In genomic region chr11:66570117-66570825, GRCh38 we compare ENCODE assay signal across 31 cellular contexts. TPM values are rescaled to one million over a fixed set of nuclear protein-coding genes. Genes with fewer than 3 reads are reported as not detected.
A peak's percentile ranks its signal among the peaks of the same experiment; 100 is the strongest.
DNase-seq lines count a peak whose midpoint lies in the region; ATAC-seq, FAIRE-seq and TF ChIP-seq lines count a peak whose summit lies in the region.
"Had no signal": no experiment of that assay in that cellular context is flagged by ENCODE, and none has a peak within 500 bp of the region (broad histone marks: within the 10 kb centered on the region; RNA-seq: fewer than 3 reads in every experiment).

No MANE protein-coding gene starts in this region.

- peak overlapping the region; percentile 75 for H2AFZ ChIP-seq in neural progenitor cell (replicated peaks)

- no peaks in the 10 kb centered on the region for H3K79me2 ChIP-seq in neural progenitor cell (ENCODE audit: low read depth)

- H3K4me1 ChIP-seq in neural progenitor cell (peaks cover 16% of the 10 kb centered on the region), pancreas (peaks cover 0 to 4% (median 0%) of the 10 kb centered on the region in 3 donors)

- 37 to 39% methylated on average over 4 of the region's 4 CpGs for WGBS in pancreas, 2 donors

- H3K27me3 ChIP-seq in neural progenitor cell (no peaks in the 10 kb centered on the region), pancreas (no peaks in the 10 kb centered on the region)
- H3K27me3 ChIP-seq: brain microvascular endothelial cell, MG63 had no signal

- FAIRE-seq in pancreas (lab: Jason Lieb, UNC), result no peak

- no peaks in the 10 kb centered on the region for H3K36me3 ChIP-seq in neural progenitor cell
- H3K36me3 ChIP-seq in pancreas, result no peaks in the 10 kb centered on the region
- H3K36me3 ChIP-seq: brain microvascular endothelial cell, MG63, thoracic aorta had no signal

- intact Hi-C loops in MCF 10A (cut with micrococcal nuclease), result no loop called here
- intact Hi-C loops in pancreas (cut with DNase I), result no loop called here

- H3K4me3 Mint-ChIP-seq in T-cell (peak overlapping the region in 2 of 3 donors; percentile 16 to 31), glutamatergic neuron (ENCODE audit: unreplicated experiment) (peak overlapping the region; percentile 21), neural progenitor cell (peak overlapping the region; percentile 7), HFFc6 (no peak overlapping the region), MCF 10A (ENCODE audit: unreplicated experiment) (no peak overlapping the region)
- H3K4me3 Mint-ChIP-seq: activated CD4-positive, alpha-beta T cell treated with anti-CD3 and anti-CD28 coated beads, Interleukin-2, amount 10 ng/mL, durations not matched to agents 7 days and 5 days; activated naive CD8-positive, alpha-beta T cell treated with anti-CD3 and anti-CD28 coated beads, Interleukin-2, amount 50 U/mL, for 24 hours; natural killer cell; stimulated activated naive B cell treated with anti-CD40 and anti-IgM and Interleukin-4, amounts not matched to agents 10 μg/mL and 1 μg/mL and 100 μg/mL, for 72 hours had no signal

- no peak overlapping the region for H3K9ac ChIP-seq in neural progenitor cell

- H3K4me2 ChIP-seq in neural progenitor cell, result peak overlapping the region; percentile 33

- H3K36me3 Mint-ChIP-seq in T-cell (peaks cover 4% of the 10 kb centered on the region), glutamatergic neuron (ENCODE audit: unreplicated experiment) (peaks cover 15% of the 10 kb centered on the region), neural progenitor cell (peaks cover 3% of the 10 kb centered on the region), HFFc6 (ENCODE audit: low read depth) (0 out of 2 replicates have a peak, but pooled peaks cover 5% of the 10 kb centered on the region), MCF 10A (ENCODE audit: insufficient read depth, unreplicated experiment) (no peaks in the 10 kb centered on the region)
- H3K36me3 Mint-ChIP-seq: IgD-negative memory B cell; natural killer cell; stimulated activated naive B cell treated with anti-CD40 and anti-IgM and Interleukin-4, amounts not matched to agents 10 μg/mL and 1 μg/mL and 100 μg/mL, for 72 hours had no signal

- no TSS peak for BruUV-seq in MCF 10A (replicated peaks; lab: Mats Ljungman, UMichigan)

- H3K9me3 Mint-ChIP-seq in T-cell (no peaks in the 10 kb centered on the region), glutamatergic neuron (ENCODE audit: unreplicated experiment) (peaks cover 8% of the 10 kb centered on the region), neural progenitor cell (peaks cover 14% of the 10 kb centered on the region), HFFc6 (no peaks in the 10 kb centered on the region), MCF 10A (ENCODE audit: unreplicated experiment) (no peaks in the 10 kb centered on the region)
- H3K9me3 Mint-ChIP-seq: activated CD4-positive, alpha-beta T cell treated with anti-CD3 and anti-CD28 coated beads, Interleukin-2, amount 10 ng/mL, durations not matched to agents 7 days and 5 days; activated naive CD8-positive, alpha-beta T cell treated with anti-CD3 and anti-CD28 coated beads, Interleukin-2, amount 50 U/mL, for 24 hours; natural killer cell; stimulated activated naive B cell treated with anti-CD40 and anti-IgM and Interleukin-4, amounts not matched to agents 10 μg/mL and 1 μg/mL and 100 μg/mL, for 72 hours had no signal

- peaks cover 7 to 15% of the 10 kb centered on the region in 2 donors for H3K27me3 Mint-ChIP-seq in T-cell
- peaks cover 6% of the 10 kb centered on the region for H3K27me3 Mint-ChIP-seq in glutamatergic neuron (ENCODE audit: unreplicated experiment)
- H3K27me3 Mint-ChIP-seq in neural progenitor cell (ENCODE audit: insufficient read depth, low read depth), result peaks cover 14% of the 10 kb centered on the region
- H3K27me3 Mint-ChIP-seq in HFFc6 (ENCODE audit: insufficient read depth), result peaks cover 31% of the 10 kb centered on the region
- H3K27me3 Mint-ChIP-seq in MCF 10A (ENCODE audit: insufficient read depth, unreplicated experiment), result peaks cover 20% of the 10 kb centered on the region

- peaks cover 14% of the 10 kb centered on the region for H3F3A ChIP-seq in neural progenitor cell (ENCODE audit: low read depth)

- no peak for ATAC-seq in T-cell (replicated peaks in 1 of 4)
- ATAC-seq in HG02870 (IDR thresholded peaks at IDR 0.05; ENCODE audit: unreplicated experiment), result no peak
- no peak for ATAC-seq in pancreas
- ATAC-seq: activated naive CD8-positive, alpha-beta T cell treated with anti-CD3 and anti-CD28 coated beads, Interleukin-2, amount 50 U/mL, for 24 hours; left cardiac atrium; natural killer cell; PC-3; psoas muscle; stimulated activated naive B cell treated with anti-CD40 and anti-IgM and Interleukin-4, amounts not matched to agents 10 μg/mL and 1 μg/mL and 100 μg/mL, for 72 hours had no signal

- H3K4me3 ChIP-seq in neural progenitor cell, result no peak overlapping the region
- H3K4me3 ChIP-seq in pancreas, result no peak overlapping the region
- H3K4me3 ChIP-seq: MG63, psoas muscle, skin epidermis, thoracic aorta had no signal

- peak; percentile 22 for DNase-seq in EH (ENCODE audit: low read depth)
- DNase-seq in T-cell, result no peak
- DNase-seq in glutamatergic neuron, result no peak
- DNase-seq in neural progenitor cell (ENCODE audit: low spot score), result peak; percentile 69
- no peak for DNase-seq in HFFc6
- DNase-seq in MCF 10A (ENCODE audit: unreplicated experiment), result no peak
- no peak for DNase-seq in pancreas
- DNase-seq: activated CD4-positive, alpha-beta T cell treated with anti-CD3 and anti-CD28 coated beads, Interleukin-2, amount 10 ng/mL, durations not matched to agents 7 days and 5 days; activated CD8-positive, alpha-beta memory T cell treated with anti-CD3 and anti-CD28 coated beads, Interleukin-2, amount 50 U/mL, for 4 hours; activated naive CD8-positive, alpha-beta T cell treated with anti-CD3 and anti-CD28 coated beads, Interleukin-2, amount 50 U/mL, for 24 hours; brain microvascular endothelial cell; DND-41; left cardiac atrium; mesenchymal stem cell; MG63; natural killer cell; NCI-H146; NCI-H226; NCI-H82; PC-3; psoas muscle; SHP77; stimulated activated CD4-positive, alpha-beta T cell treated with anti-CD3 and anti-CD28 coated beads, Interleukin-2, amount 100 ng/mL, for 24 hours; stimulated activated naive B cell treated with anti-CD40 and anti-IgM and Interleukin-4, amounts not matched to agents 10 μg/mL and 1 μg/mL and 100 μg/mL, for 72 hours; T-helper 1 cell had no signal

- H3K27ac Mint-ChIP-seq in T-cell (no peak overlapping the region), glutamatergic neuron (ENCODE audit: unreplicated experiment) (peak overlapping the region; percentile 20), neural progenitor cell (peak overlapping the region; percentile 57), HFFc6 (no peak overlapping the region), MCF 10A (ENCODE audit: low read depth, unreplicated experiment) (no peak overlapping the region)
- H3K27ac Mint-ChIP-seq: activated CD4-positive, alpha-beta T cell treated with anti-CD3 and anti-CD28 coated beads, Interleukin-2, amount 10 ng/mL, durations not matched to agents 7 days and 5 days; activated naive CD8-positive, alpha-beta T cell treated with anti-CD3 and anti-CD28 coated beads, Interleukin-2, amount 50 U/mL, for 24 hours; natural killer cell; stimulated activated naive B cell treated with anti-CD40 and anti-IgM and Interleukin-4, amounts not matched to agents 10 μg/mL and 1 μg/mL and 100 μg/mL, for 72 hours had no signal

- H3K9me3 ChIP-seq in neural progenitor cell (ENCODE audit: low read depth) (no peaks in the 10 kb centered on the region), pancreas (no peaks in the 10 kb centered on the region)
- H3K9me3 ChIP-seq: MG63, psoas muscle, thoracic aorta had no signal

- POLR2A ChIA-PET in T-cell (lab: Charles Lee), result interaction anchor here in 1 of 2 donors (0.6 to 0.7 kb wide), 2 partner anchors 37 to 1637 kb away, joined by 3 to 5 read pairs; no protein-coding TSS in a partner anchor
- POLR2A ChIA-PET in MCF 10A (lab: Yijun Ruan, JAX), result interaction anchor here (0.7 to 3.6 kb wide), 6 partner anchors 8 to 108 kb away, joined by 3 to 23 read pairs (median 15); partner anchors contain the start of genes ACTN3, RBM14, RBM4B and ZDHHC24

- CTCF ChIA-PET in T-cell (lab: Charles Lee) (interaction anchor here in 1 of 2 donors (1.1 kb wide), 1 partner anchor 103 kb away, joined by 3 read pairs; no protein-coding TSS in a partner anchor), MCF 10A (lab: Yijun Ruan, JAX) (interaction anchor here (0.6 to 1.4 kb wide), 2 partner anchors 11 to 139 kb away, joined by 3 to 5 read pairs; no protein-coding TSS in a partner anchor)

- H3K27ac ChIP-seq in neural progenitor cell (peak overlapping the region; percentile 90), pancreas (no peak overlapping the region)
- H3K27ac ChIP-seq: brain microvascular endothelial cell, HL-60, psoas muscle, skin epidermis, thoracic aorta had no signal

- peaks cover 11 to 16% (median 14%) of the 10 kb centered on the region in 3 donors for H3K4me1 Mint-ChIP-seq in T-cell
- H3K4me1 Mint-ChIP-seq in glutamatergic neuron (ENCODE audit: low read depth, unreplicated experiment), result peaks cover 10% of the 10 kb centered on the region
- peaks cover 13% of the 10 kb centered on the region for H3K4me1 Mint-ChIP-seq in neural progenitor cell
- H3K4me1 Mint-ChIP-seq in HFFc6 (ENCODE audit: low read depth), result peaks cover 18% of the 10 kb centered on the region
- peaks cover 14% of the 10 kb centered on the region for H3K4me1 Mint-ChIP-seq in MCF 10A (ENCODE audit: insufficient read depth, unreplicated experiment)

- TF ChIP-seq CTCF in glutamatergic neuron (IDR thresholded peaks at IDR 0.05; ENCODE audit: partially characterized antibody, unreplicated experiment) (no peak), neural progenitor cell (IDR thresholded peaks at IDR 0.05) (no peak), HFFc6 (IDR thresholded peaks at IDR 0.05) (no peak), MCF 10A (IDR thresholded peaks at IDR 0.05; ENCODE audit: unreplicated experiment) (no peak), pancreas (IDR thresholded peaks at IDR 0.05) (no peak)

- H4K20me1 ChIP-seq in neural progenitor cell (ENCODE audit: low read depth), result no peaks in the 10 kb centered on the region

RNA-seq across cellular contexts. Expression of gene CTSF, which starts 1.9 kb away (rescaled TPM):
- 10 to 100 TPM; 18.2 to 39.3 (median 30.4) TPM for total RNA-seq in T-cell
- 31.1 TPM for total RNA-seq in glutamatergic neuron (ENCODE audit: unreplicated experiment)
- total RNA-seq in neural progenitor cell (ENCODE audit: low replicate concordance), result 1.1 TPM in 1 of 2 replicates, not detected in the other
- 10 to 100 TPM in 2 of 6 experiments, 1 to 10 TPM in 4; 5.2 to 20.0 (median 6.6) TPM for total RNA-seq in HFFc6 (2021; fragmentation: NEBNext Ultra II Directional; extraction: Animal tissue kit (Norgen Biotek cat#: 25700))
- total RNA-seq in MCF 10A (2022), result 8.6 and 11.8 TPM in 2 replicates
- total RNA-seq in pancreas, result 10 to 100 TPM; 10.6 to 31.4 (median 19.9) TPM
- 10 to 100 TPM; 14.8 to 43.2 TPM for polyA plus RNA-seq in pancreas

RNA-seq across cellular contexts. Expression of gene CCDC87, which starts 22.6 kb away (rescaled TPM):
- total RNA-seq in T-cell (under 1 TPM; 0.10 to 0.65 (median 0.32) TPM), glutamatergic neuron (ENCODE audit: unreplicated experiment) (0.51 TPM), neural progenitor cell (ENCODE audit: low replicate concordance) (0.22 and 1.2 TPM in 2 replicates), MCF 10A (2022) (not detected in 2 replicates), pancreas (under 1 TPM; 0.20 to 0.38 (median 0.32) TPM)
- under 1 TPM; 0.19 to 0.66 (median 0.37) TPM for total RNA-seq in HFFc6 (2021; fragmentation: NEBNext Ultra II Directional; extraction: Animal tissue kit (Norgen Biotek cat#: 25700))
- polyA plus RNA-seq in pancreas, result under 1 TPM; 0.15 to 0.40 TPM
- polyA plus RNA-seq: IgD-negative memory B cell had no signal

RNA-seq across cellular contexts. Expression of gene CCS, which starts 22.7 kb away (rescaled TPM):
- 10 to 100 TPM; 32.3 to 69.5 (median 58.3) TPM for total RNA-seq in T-cell
- total RNA-seq in glutamatergic neuron (ENCODE audit: unreplicated experiment), result 65.1 TPM
- 44.3 and 76.1 TPM in 2 replicates for total RNA-seq in neural progenitor cell (ENCODE audit: low replicate concordance)
- 10 to 100 TPM; 25.8 to 27.4 (median 26.5) TPM for total RNA-seq in HFFc6 (2021; fragmentation: NEBNext Ultra II Directional; extraction: Animal tissue kit (Norgen Biotek cat#: 25700))
- total RNA-seq in MCF 10A (2022), result 25.8 and 34.4 TPM in 2 replicates
- total RNA-seq in pancreas, result 10 to 100 TPM; 16.9 to 31.7 (median 17.5) TPM
- polyA plus RNA-seq in pancreas, result 100 to 1,000 TPM; 114 to 125 TPM

RNA-seq across cellular contexts. Expression of gene ACTN3, which starts 23.6 kb away (rescaled TPM):
- total RNA-seq in T-cell (under 1 TPM; 0.18 to 0.30 (median 0.23) TPM), glutamatergic neuron (ENCODE audit: unreplicated experiment) (2.0 TPM), neural progenitor cell (ENCODE audit: low replicate concordance) (20.2 and 33.0 TPM in 2 replicates), MCF 10A (2022) (not detected in 2 replicates), pancreas (under 1 TPM in 1 of 6 donors, not detected in 5; 0.15 TPM)
- total RNA-seq in HFFc6 (2021; fragmentation: NEBNext Ultra II Directional; extraction: Animal tissue kit (Norgen Biotek cat#: 25700)), result under 1 TPM in 4 of 6 experiments, not detected in 2; 0.07 to 0.24 (median 0.10) TPM
- under 1 TPM in 1 of 2 donors, not detected in 1; 0.05 TPM for polyA plus RNA-seq in pancreas
- total RNA-seq: fibroblast of villous mesenchyme, PC-3, thoracic aorta had no signal
- polyA plus RNA-seq: IgD-negative memory B cell had no signal

RNA-seq across cellular contexts. Expression of gene ZDHHC24, which starts 24.4 kb away (rescaled TPM):
- total RNA-seq in T-cell, result 10 to 100 TPM; 17.2 to 25.7 (median 23.5) TPM
- 11.5 TPM for total RNA-seq in glutamatergic neuron (ENCODE audit: unreplicated experiment)
- total RNA-seq in neural progenitor cell (ENCODE audit: low replicate concordance), result 4.1 and 10.0 TPM in 2 replicates
- total RNA-seq in HFFc6 (2021; fragmentation: NEBNext Ultra II Directional; extraction: Animal tissue kit (Norgen Biotek cat#: 25700)), result 10 to 100 TPM; 15.4 to 23.3 (median 18.6) TPM
- total RNA-seq in MCF 10A (2022), result 11.1 and 12.4 TPM in 2 replicates
- total RNA-seq in pancreas, result 10 to 100 TPM in 2 of 6 donors, 1 to 10 TPM in 4; 7.0 to 11.4 (median 8.3) TPM
- 1 to 10 TPM; 7.0 to 7.5 TPM for polyA plus RNA-seq in pancreas

Comparison
In these comparisons a context has a peak if more than half of its experiments do, and no peak if none do; other contexts are left out.
1. DNase-seq: peak in EH (single experiment) and neural progenitor cell (single experiment); none in T-cell (0 of 34), glutamatergic neuron (single experiment), HFFc6 (single experiment), MCF 10A (single experiment) and pancreas (0 of 6).
2. H3K27ac Mint-ChIP-seq: peak in glutamatergic neuron (single experiment) and neural progenitor cell (single experiment); none in T-cell (0 of 2), HFFc6 (single experiment) and MCF 10A (single experiment).
3. H3K4me3 Mint-ChIP-seq: peak in T-cell (2 of 3), glutamatergic neuron (single experiment) and neural progenitor cell (single experiment); none in HFFc6 (single experiment) and MCF 10A (single experiment).